Comparison of ENCODE assay signal across 10 cellular contexts in genomic region chr4:1793940-1794808, GRCh38. TPM values are rescaled to one million over a fixed set of nuclear protein-coding genes. Genes with fewer than 3 reads are reported as not detected.
DNase-seq lines count a peak whose midpoint lies in the region; ATAC-seq, FAIRE-seq and TF ChIP-seq lines count a peak whose summit lies in the region.
"Had no signal": no experiment of that assay in that cellular context is flagged by ENCODE, and none has a peak within 500 bp of the region (broad histone marks: within the 10 kb centered on the region; RNA-seq: fewer than 3 reads in every experiment).

No MANE protein-coding gene starts in this region.

- in situ Hi-C loops in K562 (cut with MboI), result no loop called here

- H3K9ac ChIP-seq in K562 (ENCODE audit: insufficient read depth in 1 of 2, low read depth in 2 of 2, low read length in 2 of 2), result peak overlapping the region; percentile 73 to 91

- CTCF ChIA-PET in K562 (lab: Yijun Ruan, JAX; ENCODE audit: low intra/inter-chr PET ratio), result interaction anchor here (0.6 kb wide), 1 partner anchor 44 kb away, joined by 5 read pairs; no protein-coding TSS in a partner anchor

- FAIRE-seq in K562 (lab: Jason Lieb, UNC), result no peak

- H4K20me1 ChIP-seq in K562 (replicated peaks; ENCODE audit: control insufficient read depth, insufficient read depth, low read length), result peaks cover 20% of the 10 kb centered on the region

- H3K4me3 ChIP-seq in heart left ventricle (peak overlapping the region; percentile 25 to 65 (median 54)), K562 (peak overlapping the region; percentile 67), lower leg skin (ENCODE audit: low read depth, poor library complexity, severe bottlenecking) (peak overlapping the region; percentile 23), uterus (peak overlapping the region; percentile 11)

- H3K27me3 ChIP-seq in heart left ventricle, result peaks cover 19 to 44% (median 31%) of the 10 kb centered on the region in 9 donors
- H3K27me3 ChIP-seq in K562 (ENCODE audit: control insufficient read depth in 2 of 2, insufficient read depth in 2 of 2, low read length in 2 of 2), result no peaks in the 10 kb centered on the region
- H3K27me3 ChIP-seq in uterus, result peaks cover 15 to 16% of the 10 kb centered on the region in 2 donors

- H2AFZ ChIP-seq in K562 (ENCODE audit: low read depth, low read length), result peak overlapping the region; percentile 63; the same call in 1 of the 2 replicates

- ATAC-seq in heart left ventricle (no peak), K562 (peak; percentile 47)

- H3K9me3 ChIP-seq in heart left ventricle (no peaks in the 10 kb centered on the region), K562 (replicated peaks; ENCODE audit: control insufficient read depth, insufficient read depth, low read depth, low read length) (no peaks in the 10 kb centered on the region), uterus (no peaks in the 10 kb centered on the region)
- H3K9me3 ChIP-seq: neutrophil had no signal

- peaks cover 7% of the 10 kb centered on the region for H3K9me1 ChIP-seq in K562 (ENCODE audit: control insufficient read depth, insufficient read depth, low read length)

- DNase-seq in heart left ventricle (no peak), cardiac septum (ENCODE audit: low spot score) (no peak), K562 (ENCODE audit: extremely low read depth in 1 of 4, low spot score in 3 of 4) (peak in 2 of 4 experiments; percentile 46 to 55), lower leg skin (ENCODE audit: low spot score in 2 of 2) (no peak), uterus (no peak), amygdala (lab: John Stamatoyannopoulos, UW) (no peak), NCI-H2107 treated with DMSO at 0.1 percent for 48 hours (lab: John Stamatoyannopoulos, UW; ENCODE audit: unreplicated experiment) (no peak)
- DNase-seq in effector CD8-positive, alpha-beta T cell (lab: John Stamatoyannopoulos, UW), result no peak
- DNase-seq: GF-D8 had no signal

- H3K27ac ChIP-seq in heart left ventricle (peak overlapping the region in 1 of 12 donors; percentile 12), K562 (ENCODE audit: extremely low read depth, low read depth, low read length) (peak overlapping the region; percentile 78), uterus (no peak overlapping the region)
- H3K27ac ChIP-seq: neutrophil had no signal

- no peak for TF ChIP-seq RAD21 in K562 (CRISPR knock-in tag; conservative IDR thresholded peaks at IDR 0.05 in 1 of 2, IDR thresholded peaks at IDR 0.05 in 1 of 2)

- H3K79me2 ChIP-seq in K562 (ENCODE audit: control insufficient read depth, insufficient read depth, low read length), result peaks cover 47% of the 10 kb centered on the region

- H3K4me1 ChIP-seq in heart left ventricle (peaks cover 0 to 36% (median 14%) of the 10 kb centered on the region in 12 donors), K562 (replicated peaks in 1 of 2; ENCODE audit: control insufficient read depth in 2 of 2, insufficient read depth in 2 of 2, low read length in 2 of 2) (peaks cover 3 to 70% of the 10 kb centered on the region in 2 experiments; a peak in 3 of 5 replicates), uterus (peaks cover 0 to 17% of the 10 kb centered on the region in 2 donors)

- TF ChIP-seq CTCF in heart left ventricle (IDR thresholded peaks at IDR 0.05), result no peak
- no peak for TF ChIP-seq CTCF in K562 (IDR thresholded peaks at IDR 0.05 in 2 of 3, conservative IDR thresholded peaks at IDR 0.05 in 1 of 3; ENCODE audit: insufficient read depth in 2 of 3, low read depth in 1 of 3, low read length in 3 of 3)
- TF ChIP-seq CTCF in lower leg skin (IDR thresholded peaks at IDR 0.05), result no peak
- TF ChIP-seq CTCF in uterus (IDR thresholded peaks at IDR 0.05), result no peak

- no peak for TF ChIP-seq EP300 in K562 (IDR thresholded peaks at IDR 0.05; ENCODE audit: low read length)

- TF ChIP-seq POLR2A in heart left ventricle (IDR thresholded peaks at IDR 0.05), result no peak
- no peak for TF ChIP-seq POLR2A in K562 (conservative IDR thresholded peaks at IDR 0.05)
- no peak for TF ChIP-seq POLR2A in lower leg skin (IDR thresholded peaks at IDR 0.05)
- TF ChIP-seq POLR2A in uterus (IDR thresholded peaks at IDR 0.05), result no peak

- intact Hi-C loops in heart left ventricle (cut with DNase I), result loop anchor here in 2 of 10 donors (5.0 to 10.0 kb wide), 2 partner anchors 37 to 61 kb away; partner anchors contain the start of gene LETM1 (in 1 of the 2)
- intact Hi-C loops in cardiac septum (cut with DNase I), result no loop called here
- intact Hi-C loops in K562 (cut with micrococcal nuclease), result no loop called here
- intact Hi-C loops in lower leg skin (cut with DNase I; ENCODE audit: low total_unique reads), result no loop called here
- intact Hi-C loops in uterus (cut with DNase I; ENCODE audit: low total_unique reads), result no loop called here

- peak overlapping the region; percentile 78 for H3K4me2 ChIP-seq in K562 (ENCODE audit: insufficient read depth, low read length)

- 0 to 2% (median 1%) methylated on average over 16 to 101 of the region's 101 CpGs for WGBS in heart left ventricle, 4 donors
- under 1% methylated on average over 83 of the region's 101 CpGs for WGBS in K562 (ENCODE audit: insufficient coverage, low coverage, missing lambda C conversion rate)
- 0 to 1% methylated on average over 16 to 54 of the region's 101 CpGs for WGBS in lower leg skin, 2 donors

- H3K36me3 ChIP-seq in heart left ventricle (no peaks in the 10 kb centered on the region), K562 (ENCODE audit: control insufficient read depth, insufficient read depth, low read length) (peaks cover 23% of the 10 kb centered on the region; the same call in 2 of the 3 replicates), uterus (no peaks in the 10 kb centered on the region)
- H3K36me3 ChIP-seq: neutrophil had no signal

- POLR2A ChIA-PET in K562 (lab: Yijun Ruan, JAX), result interaction anchor here (0.6 to 3.4 kb wide), 11 partner anchors 9 to 101 kb away, joined by 3 to 17 read pairs (median 4); partner anchors contain the start of genes TACC3 and TMEM129

- TSS peak; percentile 51 for BruUV-seq in K562 (replicated peaks; lab: Mats Ljungman, UMichigan)

TF ChIP-seq in K562, 482 proteins besides CTCF, POLR2A, EP300 and RAD21 (continues in another document):
- TF ChIP-seq MIER1 (IDR thresholded peaks at IDR 0.05; ENCODE audit: low read depth) (no peak), ESRRA (IDR thresholded peaks at IDR 0.05; ENCODE audit: borderline replicate concordance, low read depth) (no peak), MYNN (IDR thresholded peaks at IDR 0.05) (no peak), MYNN (CRISPR knock-in tag; IDR thresholded peaks at IDR 0.05) (no peak), ZNF12 (CRISPR knock-in tag; IDR thresholded peaks at IDR 0.05) (0 out of 2 replicates have a peak, but pooled peaks have one; percentile 54), RBM17 (IDR thresholded peaks at IDR 0.05; ENCODE audit: borderline replicate concordance, low read depth, low read length) (no peak), TAL1 (IDR thresholded peaks at IDR 0.05) (no peak), ZNF512 (tag; IDR thresholded peaks at IDR 0.05) (no peak), RBM15 (IDR thresholded peaks at IDR 0.05; ENCODE audit: insufficient read depth, low read length) (no peak)
- TF ChIP-seq, protein P1, sequence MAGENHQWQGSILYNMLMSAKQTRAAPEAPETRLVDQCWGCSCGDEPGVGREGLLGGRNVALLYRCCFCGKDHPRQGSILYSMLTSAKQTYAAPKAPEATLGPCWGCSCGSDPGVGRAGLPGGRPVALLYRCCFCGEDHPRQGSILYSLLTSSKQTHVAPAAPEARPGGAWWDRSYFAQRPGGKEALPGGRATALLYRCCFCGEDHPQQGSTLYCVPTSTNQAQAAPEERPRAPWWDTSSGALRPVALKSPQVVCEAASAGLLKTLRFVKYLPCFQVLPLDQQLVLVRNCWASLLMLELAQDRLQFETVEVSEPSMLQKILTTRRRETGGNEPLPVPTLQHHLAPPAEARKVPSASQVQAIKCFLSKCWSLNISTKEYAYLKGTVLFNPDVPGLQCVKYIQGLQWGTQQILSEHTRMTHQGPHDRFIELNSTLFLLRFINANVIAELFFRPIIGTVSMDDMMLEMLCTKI (IDR thresholded peaks at IDR 0.05; ENCODE audit: partially characterized antibody), result no peak

RNA-seq across cellular contexts. Expression of gene FGFR3, which starts 1.1 kb away (rescaled TPM):
- total RNA-seq in heart left ventricle (1 to 10 TPM; 1.2 to 4.6 (median 2.3) TPM), cardiac septum (4.7 TPM), K562 (2014; rRNA removed) (39.9 and 43.8 TPM in 2 replicates), K562 (2014; rRNA removed; fragmentation: Illumina TruSeq; extraction: Trizol) (6.3 and 6.5 TPM in 2 replicates), K562 (2015; rRNA removed; fragmentation: Illumina TruSeq; extraction: Trizol) (12.7 and 14.1 TPM in 2 replicates), K562 (2021) (47.8 and 60.4 TPM in 2 replicates), lower leg skin (100 to 1,000 TPM; 438 to 805 (median 489) TPM), uterus (1 to 10 TPM in 3 of 4 donors, under 1 TPM in 1; 0.29 to 6.4 (median 4.3) TPM)
- polyA plus RNA-seq in heart left ventricle (1 to 10 TPM; 1.1 to 2.8 TPM), K562 (2011; rRNA removed) (20.4 and 21.7 TPM in 2 replicates), K562 (2014; fragmentation: Illumina TruSeq; extraction: Trizol) (8.4 and 22.9 TPM in 2 replicates), K562 (2014; fragmentation: Nextera tagmentation; extraction: Ambion mirVana) (1 to 10 TPM; 1.2 to 1.7 TPM), K562 (2014; rRNA removed) (48.9 and 51.5 TPM in 2 replicates)
- total RNA-seq in K562 (2011; cell fraction: chromatin; rRNA removed; ENCODE audit: low replicate concordance), result 54.4 and 166 TPM in 2 replicates
- 200 and 208 TPM in 2 replicates for total RNA-seq in K562 (2011; cell fraction: nucleolus; rRNA removed)
- total RNA-seq in K562 (2011; cell fraction: nucleoplasm; rRNA removed), result 76.8 and 80.7 TPM in 2 replicates
- polyA plus RNA-seq in K562 (2011; cell fraction: cytosol; rRNA removed), result 18.7 and 54.2 TPM in 2 replicates
- polyA plus RNA-seq in K562 (2011; cell fraction: nucleus; rRNA removed), result 176 and 334 TPM in 2 replicates
- polyA plus RNA-seq in K562 (2012), result 15.0 and 22.4 TPM in 2 replicates
- polyA minus RNA-seq in K562 (2011; rRNA and poly(A)+ RNA removed), result 3.9 and 9.3 TPM in 2 replicates
- 30.2 and 37.6 TPM in 2 replicates for polyA minus RNA-seq in K562 (2011; cell fraction: cytosol; rRNA and poly(A)+ RNA removed)
- polyA minus RNA-seq in K562 (2011; cell fraction: nucleus; rRNA and poly(A)+ RNA removed), result 59.1 and 74.0 TPM in 2 replicates

Comparison
In these comparisons a context has a peak if more than half of its experiments do, and no peak if none do; other contexts are left out.
1. H3K4me3 ChIP-seq: peak in every context shown above with its lines; median percentile 67 in K562; 54 in heart left ventricle; 23 in lower leg skin; 11 in uterus.